15 cellular contexts compared by ENCODE assay signal in genomic region chr15:83733206-83733605, GRCh38.
DNase-seq lines count a peak whose midpoint lies in the region; ATAC-seq and TF ChIP-seq lines count a peak whose summit lies in the region.
"Had no signal": no experiment of that assay in that cellular context is flagged by ENCODE, and none has a peak within 500 bp of the region (broad histone marks: within the 10 kb centered on the region; RNA-seq: fewer than 3 reads in every experiment).

No MANE protein-coding gene starts in this region.

- H3K4me1 Mint-ChIP-seq in GM23338, result no peaks in the 10 kb centered on the region; the same call in 2 of the 3 replicates
- no peaks in the 10 kb centered on the region for H3K4me1 Mint-ChIP-seq in naive thymus-derived CD4-positive, alpha-beta T cell
- H3K4me1 Mint-ChIP-seq: activated CD4-positive, alpha-beta T cell treated with anti-CD3 and anti-CD28 coated beads, Interleukin-2, amount 10 ng/mL, durations not matched to agents 7 days and 5 days had no signal

- H3K27me3 Mint-ChIP-seq in GM23338 (ENCODE audit: insufficient read depth, low read depth, poor library complexity), result no peaks in the 10 kb centered on the region
- H3K27me3 Mint-ChIP-seq in naive thymus-derived CD4-positive, alpha-beta T cell, result peaks cover 3 to 45% (median 24%) of the 10 kb centered on the region in 5 donors

- H3F3A ChIP-seq in GM23338 (replicated peaks; ENCODE audit: low read depth), result no peaks in the 10 kb centered on the region

- H3K36me3 Mint-ChIP-seq in GM23338 (ENCODE audit: low read depth), result no peaks in the 10 kb centered on the region
- peaks cover 0 to 4% (median 0%) of the 10 kb centered on the region in 5 donors for H3K36me3 Mint-ChIP-seq in naive thymus-derived CD4-positive, alpha-beta T cell

- H3K36me3 ChIP-seq in GM23338 (ENCODE audit: insufficient read depth) (no peaks in the 10 kb centered on the region), RWPE2 (ENCODE audit: low read depth) (no peaks in the 10 kb centered on the region), esophagus muscularis mucosa (no peaks in the 10 kb centered on the region), ovary (no peaks in the 10 kb centered on the region)
- no peaks in the 10 kb centered on the region for H3K36me3 ChIP-seq in naive thymus-derived CD4-positive, alpha-beta T cell (ENCODE audit: control insufficient read depth in 2 of 3, insufficient read depth in 3 of 3, low read length in 3 of 3)
- H3K36me3 ChIP-seq: left lung, neutrophil had no signal

- no peak overlapping the region for H3K4me3 Mint-ChIP-seq in GM23338
- H3K4me3 Mint-ChIP-seq in naive thymus-derived CD4-positive, alpha-beta T cell, result no peak overlapping the region
- H3K4me3 Mint-ChIP-seq: activated CD4-positive, alpha-beta T cell treated with anti-CD3 and anti-CD28 coated beads, Interleukin-2, amount 10 ng/mL, durations not matched to agents 7 days and 5 days had no signal

- no peak overlapping the region for H3K4me3 ChIP-seq in GM23338
- H3K4me3 ChIP-seq in RWPE2 (ENCODE audit: severe bottlenecking), result no peak overlapping the region
- no peak overlapping the region for H3K4me3 ChIP-seq in fibroblast of mammary gland (ENCODE audit: control insufficient read depth, low read depth, low read length)
- no peak overlapping the region for H3K4me3 ChIP-seq in retinal pigment epithelial cell (ENCODE audit: low read length)
- H3K4me3 ChIP-seq in esophagus muscularis mucosa, result no peak overlapping the region
- no peak overlapping the region for H3K4me3 ChIP-seq in ovary
- no peak overlapping the region for H3K4me3 ChIP-seq in naive thymus-derived CD4-positive, alpha-beta T cell (ENCODE audit: low read length)
- H3K4me3 ChIP-seq: left lung had no signal

- DNase-seq in GM23338 (ENCODE audit: low spot score), result peak; percentile 25
- DNase-seq in RWPE2 (ENCODE audit: low spot score), result peak; percentile 82
- DNase-seq in fibroblast of mammary gland (ENCODE audit: low read depth), result peak; percentile 35
- DNase-seq in retinal pigment epithelial cell (ENCODE audit: low read depth), result peak; percentile 68
- DNase-seq in NCI-H1694 (lab: John Stamatoyannopoulos, UW), result no peak
- no peak for DNase-seq in esophagus muscularis mucosa (ENCODE audit: extremely low spot score)
- DNase-seq in ovary, result no peak
- no peak for DNase-seq in naive thymus-derived CD4-positive, alpha-beta T cell
- DNase-seq: activated CD4-positive, alpha-beta T cell treated with anti-CD3 and anti-CD28 coated beads, Interleukin-2, amount 10 ng/mL, durations not matched to agents 7 days and 5 days; activated effector memory CD4-positive, alpha-beta T cell treated with anti-CD3 and anti-CD28 coated beads, Interleukin-2, amount 50 U/mL, for 16 hours; left lung; NCI-H1694 treated with DMSO at 0.1 percent for 48 hours; NK-92 treated with Interleukin-12 subunit alpha and Interleukin-12 subunit beta, amount 100 ng/mL, for 24 hours; stimulated activated naive CD8-positive, alpha-beta T cell treated with anti-CD3 and anti-CD28 coated beads, Interleukin-15, Interleukin-2, amounts not matched to agents 100 U/mL and 50 U/mL, for 24 hours had no signal

- intact Hi-C loops in esophagus muscularis mucosa (cut with DNase I) (no loop called here), ovary (cut with DNase I) (no loop called here)
- intact Hi-C loops in naive thymus-derived CD4-positive, alpha-beta T cell (cut with micrococcal nuclease), result no loop called here

- TF ChIP-seq CTCF in GM23338 (conservative IDR thresholded peaks at IDR 0.05; ENCODE audit: low read depth in 2 of 2) (no peak), RWPE2 (IDR thresholded peaks at IDR 0.05; ENCODE audit: poor library complexity, severe bottlenecking) (no peak), fibroblast of mammary gland (conservative IDR thresholded peaks at IDR 0.05; ENCODE audit: control insufficient read depth, insufficient read depth, low read depth, low read length) (no peak), retinal pigment epithelial cell (conservative IDR thresholded peaks at IDR 0.05; ENCODE audit: low read depth, low read length) (no peak), esophagus muscularis mucosa (IDR thresholded peaks at IDR 0.05) (no peak), ovary (IDR thresholded peaks at IDR 0.05) (no peak)

- 85% methylated on average over 2 of the region's 2 CpGs for WGBS in esophagus muscularis mucosa
- WGBS in ovary, 3 donors, result 91 to 93% (median 91%) methylated on average over 2 of the region's 2 CpGs

- H3K9me3 ChIP-seq in RWPE2 (ENCODE audit: severe bottlenecking) (no peaks in the 10 kb centered on the region), esophagus muscularis mucosa (no peaks in the 10 kb centered on the region), ovary (no peaks in the 10 kb centered on the region)
- no peaks in the 10 kb centered on the region for H3K9me3 ChIP-seq in naive thymus-derived CD4-positive, alpha-beta T cell (ENCODE audit: control insufficient read depth in 2 of 3, low read length in 3 of 3)
- H3K9me3 ChIP-seq: left lung, neutrophil had no signal

- no peaks in the 10 kb centered on the region for H3K9me3 Mint-ChIP-seq in GM23338
- H3K9me3 Mint-ChIP-seq in naive thymus-derived CD4-positive, alpha-beta T cell, result peaks cover 0 to 19% (median 3%) of the 10 kb centered on the region in 11 donors
- H3K9me3 Mint-ChIP-seq: activated CD4-positive, alpha-beta T cell treated with anti-CD3 and anti-CD28 coated beads, Interleukin-2, amount 10 ng/mL, durations not matched to agents 7 days and 5 days had no signal

- H3K27ac ChIP-seq in GM23338 (ENCODE audit: low read depth) (no peak overlapping the region), RWPE2 (ENCODE audit: poor library complexity, severe bottlenecking) (peak overlapping the region; percentile 93), esophagus muscularis mucosa (replicated peaks in 1 of 4) (no peak overlapping the region), ovary (no peak overlapping the region)
- no peak overlapping the region for H3K27ac ChIP-seq in naive thymus-derived CD4-positive, alpha-beta T cell (ENCODE audit: low read depth, low read length)
- H3K27ac ChIP-seq: left lung, neutrophil had no signal

- no peak overlapping the region for H2AFZ ChIP-seq in GM23338

- no peak overlapping the region for H3K27ac Mint-ChIP-seq in GM23338
- no peak overlapping the region for H3K27ac Mint-ChIP-seq in naive thymus-derived CD4-positive, alpha-beta T cell
- H3K27ac Mint-ChIP-seq: activated CD4-positive, alpha-beta T cell treated with anti-CD3 and anti-CD28 coated beads, Interleukin-2, amount 10 ng/mL, durations not matched to agents 7 days and 5 days had no signal

- TF ChIP-seq EP300 in esophagus muscularis mucosa (IDR thresholded peaks at IDR 0.05) (no peak), ovary (IDR thresholded peaks at IDR 0.05) (no peak)

- no peak for TF ChIP-seq POLR2A in esophagus muscularis mucosa (IDR thresholded peaks at IDR 0.05; ENCODE audit: low read depth)
- TF ChIP-seq POLR2A in ovary (IDR thresholded peaks at IDR 0.05), result no peak

- no peaks in the 10 kb centered on the region for H4K20me1 ChIP-seq in GM23338 (replicated peaks; ENCODE audit: insufficient read depth)

- no peak overlapping the region for H3K4me2 ChIP-seq in GM23338

- no peaks in the 10 kb centered on the region; the same call in 1 of the 2 replicates for H3K9me2 ChIP-seq in GM23338 (ENCODE audit: insufficient read depth)

- no peaks in the 10 kb centered on the region for H3K27me3 ChIP-seq in GM23338 (ENCODE audit: insufficient read depth)
- H3K27me3 ChIP-seq in RWPE2 (ENCODE audit: insufficient read depth, poor library complexity, severe bottlenecking), result no peaks in the 10 kb centered on the region
- H3K27me3 ChIP-seq in esophagus muscularis mucosa, result no peaks in the 10 kb centered on the region
- no peaks in the 10 kb centered on the region for H3K27me3 ChIP-seq in ovary
- no peaks in the 10 kb centered on the region for H3K27me3 ChIP-seq in naive thymus-derived CD4-positive, alpha-beta T cell (ENCODE audit: control insufficient read depth in 2 of 2, insufficient read depth in 2 of 2, low read length in 2 of 2)
- H3K27me3 ChIP-seq: left lung, neutrophil had no signal

- peak; percentile 43; the same call in 1 of the 3 replicates for ATAC-seq in GM23338
- peak; percentile 97 for ATAC-seq in RWPE2 (ENCODE audit: low read depth)
- no peak for ATAC-seq in naive thymus-derived CD4-positive, alpha-beta T cell
- ATAC-seq: left lung; stimulated activated naive CD8-positive, alpha-beta T cell treated with anti-CD3 and anti-CD28 coated beads, Interleukin-15, Interleukin-2, amounts not matched to agents 100 U/mL and 50 U/mL, for 24 hours had no signal

- POLR2A ChIA-PET in naive thymus-derived CD4-positive, alpha-beta T cell (lab: Charles Lee), result no interaction called here

- CTCF ChIA-PET in naive thymus-derived CD4-positive, alpha-beta T cell (lab: Charles Lee), result no interaction called here

- no peaks in the 10 kb centered on the region for H3K4me1 ChIP-seq in GM23338 (ENCODE audit: insufficient read depth)
- H3K4me1 ChIP-seq in RWPE2 (ENCODE audit: insufficient read depth, poor library complexity, severe bottlenecking), result peaks cover 30% of the 10 kb centered on the region
- no peaks in the 10 kb centered on the region for H3K4me1 ChIP-seq in esophagus muscularis mucosa
- no peaks in the 10 kb centered on the region for H3K4me1 ChIP-seq in ovary (ENCODE audit: insufficient read depth)
- H3K4me1 ChIP-seq in naive thymus-derived CD4-positive, alpha-beta T cell (ENCODE audit: control insufficient read depth in 2 of 2, insufficient read depth in 2 of 2, low read length in 2 of 2), result no peaks in the 10 kb centered on the region
- H3K4me1 ChIP-seq: left lung had no signal

- no peaks in the 10 kb centered on the region for H3K79me2 ChIP-seq in GM23338 (replicated peaks; ENCODE audit: insufficient read depth)

TF ChIP-seq in GM23338, 12 proteins besides CTCF, POLR2A, EP300 and RAD21 (continues in another document):
- no peak for TF ChIP-seq NANOG (IDR thresholded peaks at IDR 0.05; ENCODE audit: borderline replicate concordance)

Comparison
In these comparisons a context has a peak if more than half of its experiments do, and no peak if none do; other contexts are left out.
1. DNase-seq: peak in GM23338 (single experiment), RWPE2 (single experiment), fibroblast of mammary gland (single experiment) and retinal pigment epithelial cell (single experiment); none in NCI-H1694 (single experiment), esophagus muscularis mucosa (single experiment), ovary (0 of 5) and naive thymus-derived CD4-positive, alpha-beta T cell (0 of 9).